ENCODE assay signal across 8 cellular contexts in genomic region chr13:39601636-39602035, GRCh38. TPM values are rescaled to one million over a fixed set of nuclear protein-coding genes. Genes with fewer than 3 reads are reported as not detected.
DNase-seq lines count a peak whose midpoint lies in the region; ATAC-seq and TF ChIP-seq lines count a peak whose summit lies in the region.

No MANE protein-coding gene starts in this region.

- in situ Hi-C loops in mammary epithelial cell (cut with MboI; ENCODE audit: low sequenced_read_pairs in 2 of 2) = loop anchor here (10.0 to 25.0 kb wide), 4 partner anchors 189 to 564 kb away; partner anchors contain the start of genes NHLRC3 (in 1 of the 2) and PROSER1 (in 1 of the 2)

- DNase-seq in mammary epithelial cell = no peak
- DNase-seq in natural killer cell = no peak
- DNase-seq in NCI-H2029 treated with DMSO at 0.1 percent for 48 hours (lab: John Stamatoyannopoulos, UW) = no peak
- DNase-seq in effector CD4-positive, alpha-beta T cell = no peak
- DNase-seq in NCI-H82 treated with DMSO at 0.1 percent for 48 hours (lab: John Stamatoyannopoulos, UW; ENCODE audit: unreplicated experiment) = no peak

- H3K9ac ChIP-seq in HUES48 (ENCODE audit: low read depth, low read length) = no peak overlapping the region
- no peak overlapping the region for H3K9ac ChIP-seq in mammary epithelial cell (ENCODE audit: insufficient read depth, low read length)

- peaks cover 28 to 62% of the 10 kb centered on the region in 2 donors for H3K27me3 Mint-ChIP-seq in natural killer cell (ENCODE audit: low read depth in 2 of 2)

- H3K4me1 ChIP-seq in ACC112 (ENCODE audit: control insufficient read depth, insufficient read depth, low read length, unreplicated experiment) = peaks cover 28% of the 10 kb centered on the region
- H3K4me1 ChIP-seq in HUES48 (ENCODE audit: control insufficient read depth, insufficient read depth, low read length) = peaks cover 17% of the 10 kb centered on the region
- peaks cover 26% of the 10 kb centered on the region for H3K4me1 ChIP-seq in mammary epithelial cell (ENCODE audit: insufficient read depth, low read length)

- intact Hi-C loops in mammary epithelial cell (cut with micrococcal nuclease) = loop anchor here (1.0 to 5.0 kb wide), 8 partner anchors 35 to 564 kb away; partner anchors contain the start of genes NHLRC3 and PROSER1
- intact Hi-C loops in natural killer cell (cut with micrococcal nuclease) = no loop called here

- H3K36me3 ChIP-seq in ACC112 (ENCODE audit: insufficient read depth, low read length) = no peaks in the 10 kb centered on the region
- H3K36me3 ChIP-seq in HUES48 (ENCODE audit: control insufficient read depth, insufficient read depth, low read length) = no peaks in the 10 kb centered on the region
- no peaks in the 10 kb centered on the region for H3K36me3 ChIP-seq in mammary epithelial cell (ENCODE audit: insufficient read depth, low read length)

- H3K4me3 ChIP-seq in ACC112 (ENCODE audit: low read depth, low read length) (peak overlapping the region; percentile 95), HUES48 (ENCODE audit: low read depth, low read length) (peak overlapping the region; percentile 91), mammary epithelial cell (replicated peaks in 1 of 3; ENCODE audit: insufficient read depth in 1 of 3, low read depth in 2 of 3, low read length in 3 of 3) (peak overlapping the region; percentile 90 to 92 (median 92))

- peaks cover 0 to 13% of the 10 kb centered on the region in 2 donors for H3K4me1 Mint-ChIP-seq in natural killer cell

- no TSS peak for BruUV-seq in mammary epithelial cell (replicated peaks; lab: Mats Ljungman, UMichigan)

- H3K9me3 ChIP-seq in HUES48 (ENCODE audit: control insufficient read depth, insufficient read depth, low read length) (no peaks in the 10 kb centered on the region), mammary epithelial cell (replicated peaks; ENCODE audit: insufficient read depth, low read length) (no peaks in the 10 kb centered on the region)

- H4K20me1 ChIP-seq in mammary epithelial cell (ENCODE audit: insufficient read depth, low read length) = no peaks in the 10 kb centered on the region

- H3K27ac ChIP-seq in ACC112 (ENCODE audit: low read depth, low read length) (no peak overlapping the region), HUES48 (ENCODE audit: low read depth, low read length) (no peak overlapping the region), mammary epithelial cell (ENCODE audit: insufficient read depth, low read depth, low read length) (peak overlapping the region; percentile 62)

- no peak for ATAC-seq in natural killer cell
- no peak for ATAC-seq in GM18511 (IDR thresholded peaks at IDR 0.05; ENCODE audit: unreplicated experiment)

- WGBS in mammary epithelial cell (ENCODE audit: low coverage, missing lambda C conversion rate) = 79% methylated on average over 3 of the region's 3 CpGs

- H2AFZ ChIP-seq in ACC112 (ENCODE audit: low read length, unreplicated experiment) (no peak overlapping the region), mammary epithelial cell (ENCODE audit: low read depth, low read length) (peak overlapping the region; percentile 93)

- CTCF ChIA-PET in mammary epithelial cell (lab: Charles Lee; ENCODE audit: low non-redundant PET) = no interaction called here

- peak overlapping the region; percentile 52 for H3K4me3 Mint-ChIP-seq in natural killer cell

- H3K79me2 ChIP-seq in ACC112 (ENCODE audit: control insufficient read depth, insufficient read depth, low read length, unreplicated experiment) (peaks cover 43% of the 10 kb centered on the region), mammary epithelial cell (ENCODE audit: insufficient read depth, low read length) (peaks cover 52% of the 10 kb centered on the region)

- H3K27me3 ChIP-seq in ACC112 (ENCODE audit: insufficient read depth, low read length) (no peaks in the 10 kb centered on the region), HUES48 (ENCODE audit: control insufficient read depth, insufficient read depth, low read length) (peaks cover 55% of the 10 kb centered on the region), mammary epithelial cell (ENCODE audit: insufficient read depth, low read length) (no peaks in the 10 kb centered on the region)

- no peak overlapping the region for H3K27ac Mint-ChIP-seq in natural killer cell

- dilution Hi-C loops in mammary epithelial cell (cut with HindIII; ENCODE audit: low sequenced_read_pairs) = no loop called here

- no peaks in the 10 kb centered on the region for H3K36me3 Mint-ChIP-seq in natural killer cell

- H3K9me3 Mint-ChIP-seq in natural killer cell = no peaks in the 10 kb centered on the region

- peak overlapping the region; percentile 81 for H3K4me2 ChIP-seq in mammary epithelial cell (ENCODE audit: insufficient read depth, low read depth, low read length)

- no peak for TF ChIP-seq CTCF in mammary epithelial cell (conservative IDR thresholded peaks at IDR 0.05 in 1 of 2, IDR thresholded peaks at IDR 0.05 in 1 of 2; ENCODE audit: extremely low read depth in 1 of 2, insufficient read depth in 1 of 2, low read depth in 1 of 2, low read length in 2 of 2)
- no peak for TF ChIP-seq CTCF in natural killer cell (IDR thresholded peaks at IDR 0.05)

RNA-seq across cellular contexts. Expression of gene LHFPL6, which starts 1.4 kb away (rescaled TPM):
- 10 to 100 TPM; 29.2 to 33.1 TPM for total RNA-seq in mammary epithelial cell
- polyA plus RNA-seq in mammary epithelial cell = 26.2 TPM
- polyA minus RNA-seq in mammary epithelial cell = 5.4 TPM
- not detected for total RNA-seq in natural killer cell

RNA-seq across cellular contexts. Expression of gene COG6, which starts 53.8 kb away (rescaled TPM):
- total RNA-seq in mammary epithelial cell (10 to 100 TPM; 28.3 to 41.6 TPM), natural killer cell (10 to 100 TPM; 30.2 to 36.0 (median 32.3) TPM)
- polyA plus RNA-seq in mammary epithelial cell = 13.8 TPM
- polyA minus RNA-seq in mammary epithelial cell = 5.8 TPM

Comparison
In these comparisons a context has a peak if more than half of its experiments do, and no peak if none do; other contexts are left out.
1. RNA of gene LHFPL6, which starts 1.4 kb away (total RNA-seq): 29.2 to 33.1 TPM in mammary epithelial cell; not detected in natural killer cell; every median in the first group is over 10 times any median in the second.
2. Peak in every context shown above with its lines, with median percentiles within 50 percentile points of each other: H3K4me3 ChIP-seq.